In the genomic region with DNA sequence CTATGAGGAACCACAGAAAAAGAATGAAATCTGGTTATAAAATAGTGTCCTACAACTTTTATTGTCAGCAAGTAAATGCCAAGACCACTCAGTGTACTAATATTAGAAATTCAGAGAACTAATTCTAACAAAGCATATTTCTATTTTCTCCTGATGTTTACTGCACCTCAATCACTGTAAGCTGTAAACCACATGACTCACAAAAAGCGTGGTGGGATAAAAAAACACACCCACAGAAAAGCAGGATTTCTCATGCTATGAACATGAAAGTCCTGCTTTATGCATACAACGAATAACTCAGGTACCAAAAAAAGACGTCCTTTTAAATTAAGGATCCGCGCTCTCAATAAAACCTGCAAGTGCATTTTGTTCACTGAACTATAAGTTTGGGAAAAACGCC, we compare ENCODE assay signal across 8 cellular contexts. TPM values are rescaled to one million over a fixed set of nuclear protein-coding genes. Genes with fewer than 3 reads are reported as not detected.
A peak's percentile ranks its signal among the peaks of the same experiment; 100 is the strongest.
DNase-seq lines count a peak whose midpoint lies in the region; ATAC-seq and TF ChIP-seq lines count a peak whose summit lies in the region.

No MANE protein-coding gene starts in this region.

- H3K9me2 ChIP-seq in GM23338 (ENCODE audit: insufficient read depth) = no peaks in the 10 kb centered on the region

- peak overlapping the region; percentile 96 for H3K4me3 Mint-ChIP-seq in GM23338
- H3K4me3 Mint-ChIP-seq in T-cell = peak overlapping the region; percentile 86 to 88 (median 87)

- ATAC-seq in GM23338 (no peak), T-cell (replicated peaks in 1 of 4) (no peak), foreskin keratinocyte (no peak)

- peak overlapping the region; percentile 97 for H3K9ac ChIP-seq in skeletal muscle satellite cell (ENCODE audit: low read depth, low read length)

- TF ChIP-seq CTCF in GM23338 (conservative IDR thresholded peaks at IDR 0.05; ENCODE audit: low read depth in 2 of 2) = no peak
- TF ChIP-seq CTCF in foreskin keratinocyte (conservative IDR thresholded peaks at IDR 0.05) = no peak

- H3K27ac ChIP-seq in GM23338 (ENCODE audit: low read depth) = no peak overlapping the region
- peak overlapping the region; percentile 63 for H3K27ac ChIP-seq in foreskin keratinocyte

- H3K4me3 ChIP-seq in GM23338 = peak overlapping the region; percentile 89
- peak overlapping the region; percentile 79 for H3K4me3 ChIP-seq in skeletal muscle satellite cell (ENCODE audit: low read length)

- DNase-seq in GM23338 (ENCODE audit: low spot score) = no peak
- DNase-seq in T-cell = no peak
- peak in 1 of 2 donors; percentile 23 for DNase-seq in foreskin keratinocyte
- DNase-seq in stimulated activated CD4-positive, alpha-beta T cell treated with anti-CD3 and anti-CD28 coated beads, Interleukin-2, amount 100 ng/mL, for 24 hours = no peak
- no peak for DNase-seq in NCI-H345 (lab: John Stamatoyannopoulos, UW)
- no peak for DNase-seq in activated CD4-positive, alpha-beta T cell treated with anti-CD3 and anti-CD28 coated beads, Interleukin-2, amount 50 U/mL, for 48 hours
- no peak for DNase-seq in NCI-H524 (lab: John Stamatoyannopoulos, UW)

- CTCF ChIA-PET in T-cell (lab: Charles Lee) = interaction anchor here (0.7 to 1.6 kb wide), 3 partner anchors 21 to 47 kb away, joined by 3 to 9 read pairs (median 4); a partner anchor contains a TSS

- peaks cover 28% of the 10 kb centered on the region for H4K20me1 ChIP-seq in GM23338 (replicated peaks; ENCODE audit: insufficient read depth)

- H3F3A ChIP-seq in GM23338 (replicated peaks; ENCODE audit: low read depth) = no peaks in the 10 kb centered on the region

- H3K79me2 ChIP-seq in GM23338 (replicated peaks; ENCODE audit: insufficient read depth) = peaks cover 56% of the 10 kb centered on the region

- H3K9me3 Mint-ChIP-seq in GM23338 (no peaks in the 10 kb centered on the region; the same call in 2 of the 3 replicates), T-cell (no peaks in the 10 kb centered on the region)

- H3K36me3 Mint-ChIP-seq in GM23338 (ENCODE audit: low read depth) (peaks cover 26% of the 10 kb centered on the region), T-cell (peaks cover 16% of the 10 kb centered on the region)

- no peaks in the 10 kb centered on the region for H3K9me3 ChIP-seq in skeletal muscle satellite cell (replicated peaks; ENCODE audit: low read length)

- no peaks in the 10 kb centered on the region for H3K27me3 ChIP-seq in GM23338 (ENCODE audit: insufficient read depth)
- H3K27me3 ChIP-seq in foreskin keratinocyte = no peaks in the 10 kb centered on the region
- no peaks in the 10 kb centered on the region for H3K27me3 ChIP-seq in skeletal muscle satellite cell (ENCODE audit: control insufficient read depth, insufficient read depth, low read length)

- H3K27ac Mint-ChIP-seq in GM23338 (peak overlapping the region; percentile 81), T-cell (peak overlapping the region; percentile 74 to 82)

- POLR2A ChIA-PET in T-cell (lab: Charles Lee) = no interaction called here

- H3K36me3 ChIP-seq in GM23338 (ENCODE audit: insufficient read depth) (peaks cover 8% of the 10 kb centered on the region), skeletal muscle satellite cell (ENCODE audit: insufficient read depth, low read length) (peaks cover 18% of the 10 kb centered on the region)

- H3K27me3 Mint-ChIP-seq in GM23338 (ENCODE audit: insufficient read depth, low read depth, poor library complexity) = peaks cover 3% of the 10 kb centered on the region
- H3K27me3 Mint-ChIP-seq in T-cell = no peaks in the 10 kb centered on the region

- H3K4me1 Mint-ChIP-seq in GM23338 (peaks cover 18% of the 10 kb centered on the region), T-cell (peaks cover 49 to 55% (median 51%) of the 10 kb centered on the region in 3 donors)

- H2AFZ ChIP-seq in GM23338 = no peak overlapping the region

- H3K4me2 ChIP-seq in GM23338 = peak overlapping the region; percentile 79
- H3K4me2 ChIP-seq in skeletal muscle satellite cell (ENCODE audit: low read length) = peak overlapping the region; percentile 91

- H3K4me1 ChIP-seq in GM23338 (ENCODE audit: insufficient read depth) = peaks cover 10% of the 10 kb centered on the region
- peaks cover 3% of the 10 kb centered on the region for H3K4me1 ChIP-seq in foreskin keratinocyte
- peaks cover 17% of the 10 kb centered on the region for H3K4me1 ChIP-seq in skeletal muscle satellite cell (ENCODE audit: control insufficient read depth, insufficient read depth, low read length)

TF ChIP-seq in GM23338, 12 proteins besides CTCF, POLR2A, EP300 and RAD21 (continues in another document):
- TF ChIP-seq ZNF114 (CRISPR knock-in tag; IDR thresholded peaks at IDR 0.05) (no peak), CREB1 (CRISPR knock-in tag; IDR thresholded peaks at IDR 0.05; ENCODE audit: low read depth) (no peak), STAT1 (IDR thresholded peaks at IDR 0.05; ENCODE audit: unreplicated experiment) (no peak), NANOG (IDR thresholded peaks at IDR 0.05; ENCODE audit: borderline replicate concordance) (no peak), EZH2 (IDR thresholded peaks at IDR 0.05; ENCODE audit: low read depth, unreplicated experiment) (no peak), EZH2phosphoT487 (IDR thresholded peaks at IDR 0.05; ENCODE audit: unreplicated experiment) (no peak)
- TF ChIP-seq, protein P1, sequence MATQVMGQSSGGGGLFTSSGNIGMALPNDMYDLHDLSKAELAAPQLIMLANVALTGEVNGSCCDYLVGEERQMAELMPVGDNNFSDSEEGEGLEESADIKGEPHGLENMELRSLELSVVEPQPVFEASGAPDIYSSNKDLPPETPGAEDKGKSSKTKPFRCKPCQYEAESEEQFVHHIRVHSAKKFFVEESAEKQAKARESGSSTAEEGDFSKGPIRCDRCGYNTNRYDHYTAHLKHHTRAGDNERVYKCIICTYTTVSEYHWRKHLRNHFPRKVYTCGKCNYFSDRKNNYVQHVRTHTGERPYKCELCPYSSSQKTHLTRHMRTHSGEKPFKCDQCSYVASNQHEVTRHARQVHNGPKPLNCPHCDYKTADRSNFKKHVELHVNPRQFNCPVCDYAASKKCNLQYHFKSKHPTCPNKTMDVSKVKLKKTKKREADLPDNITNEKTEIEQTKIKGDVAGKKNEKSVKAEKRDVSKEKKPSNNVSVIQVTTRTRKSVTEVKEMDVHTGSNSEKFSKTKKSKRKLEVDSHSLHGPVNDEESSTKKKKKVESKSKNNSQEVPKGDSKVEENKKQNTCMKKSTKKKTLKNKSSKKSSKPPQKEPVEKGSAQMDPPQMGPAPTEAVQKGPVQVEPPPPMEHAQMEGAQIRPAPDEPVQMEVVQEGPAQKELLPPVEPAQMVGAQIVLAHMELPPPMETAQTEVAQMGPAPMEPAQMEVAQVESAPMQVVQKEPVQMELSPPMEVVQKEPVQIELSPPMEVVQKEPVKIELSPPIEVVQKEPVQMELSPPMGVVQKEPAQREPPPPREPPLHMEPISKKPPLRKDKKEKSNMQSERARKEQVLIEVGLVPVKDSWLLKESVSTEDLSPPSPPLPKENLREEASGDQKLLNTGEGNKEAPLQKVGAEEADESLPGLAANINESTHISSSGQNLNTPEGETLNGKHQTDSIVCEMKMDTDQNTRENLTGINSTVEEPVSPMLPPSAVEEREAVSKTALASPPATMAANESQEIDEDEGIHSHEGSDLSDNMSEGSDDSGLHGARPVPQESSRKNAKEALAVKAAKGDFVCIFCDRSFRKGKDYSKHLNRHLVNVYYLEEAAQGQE (IDR thresholded peaks at IDR 0.05; ENCODE audit: unreplicated experiment) = no peak

RNA-seq across cellular contexts. Expression of a gene that starts 0.8 kb away (rescaled TPM):
- total RNA-seq in GM23338 (2014; rRNA removed; shearing (Covaris generic)) = 45.9 and 51.0 TPM in 2 replicates
- polyA plus RNA-seq in GM23338 (2016; fragmentation: Nextera tagmentation; extraction: Ambion mirVana) = 271 and 277 TPM in 2 replicates
- total RNA-seq in T-cell = 10 to 100 TPM; 61.2 to 77.8 (median 72.7) TPM
- 124 and 135 TPM in 2 replicates for total RNA-seq in foreskin keratinocyte
- polyA plus RNA-seq in foreskin keratinocyte = 187 and 200 TPM in 2 replicates
- total RNA-seq in skeletal muscle satellite cell (2012; rRNA removed) = 73.6 and 76.3 TPM in 2 replicates

RNA-seq across cellular contexts. Expression of a gene that starts 23.1 kb away (rescaled TPM):
- 1.8 TPM in 1 of 2 replicates, not detected in the other for total RNA-seq in GM23338 (2014; rRNA removed; shearing (Covaris generic))
- polyA plus RNA-seq in GM23338 (2016; fragmentation: Nextera tagmentation; extraction: Ambion mirVana) (2.3 and 3.7 TPM in 2 replicates), foreskin keratinocyte (28.2 and 32.0 TPM in 2 replicates)
- total RNA-seq in T-cell (10 to 100 TPM; 17.3 to 26.6 (median 20.6) TPM), foreskin keratinocyte (23.9 and 26.1 TPM in 2 replicates)
- 3.5 and 3.8 TPM in 2 replicates for total RNA-seq in skeletal muscle satellite cell (2012; rRNA removed)

RNA-seq across cellular contexts. Expression of a gene that starts 36.1 kb away (rescaled TPM):
- 10.9 and 18.1 TPM in 2 replicates for total RNA-seq in GM23338 (2014; rRNA removed; shearing (Covaris generic))
- polyA plus RNA-seq in GM23338 (2016; fragmentation: Nextera tagmentation; extraction: Ambion mirVana) (4.0 and 5.4 TPM in 2 replicates), foreskin keratinocyte (35.1 and 36.7 TPM in 2 replicates)
- total RNA-seq in T-cell (10 to 100 TPM; 28.4 to 66.5 (median 37.6) TPM), foreskin keratinocyte (32.7 and 33.7 TPM in 2 replicates)
- total RNA-seq in skeletal muscle satellite cell (2012; rRNA removed) = 30.4 and 32.7 TPM in 2 replicates

RNA-seq across cellular contexts. Expression of a gene that starts 46.7 kb away (rescaled TPM):
- 43.3 and 46.5 TPM in 2 replicates for total RNA-seq in GM23338 (2014; rRNA removed; shearing (Covaris generic))
- polyA plus RNA-seq in GM23338 (2016; fragmentation: Nextera tagmentation; extraction: Ambion mirVana) = 33.8 and 36.3 TPM in 2 replicates
- total RNA-seq in T-cell = 10 to 100 TPM; 17.9 to 27.4 (median 20.9) TPM
- 28.8 and 31.2 TPM in 2 replicates for total RNA-seq in foreskin keratinocyte
- polyA plus RNA-seq in foreskin keratinocyte = 33.1 and 35.5 TPM in 2 replicates
- 33.7 and 41.3 TPM in 2 replicates for total RNA-seq in skeletal muscle satellite cell (2012; rRNA removed)
